Comparison of ENCODE assay signal across 27 cellular contexts in genomic region chr1:195903203-195903602, GRCh38.
"Had no signal": no experiment of that assay in that cellular context is flagged by ENCODE, and none has a peak within 500 bp of the region (broad histone marks: within the 10 kb centered on the region; RNA-seq: fewer than 3 reads in every experiment).

No MANE protein-coding gene starts in this region.

- H3K27ac ChIP-seq: neural progenitor cell, ovary, parathyroid adenoma, psoas muscle, skin epidermis, spleen, stomach, thoracic aorta, thyroid gland, tibial nerve, upper lobe of left lung, vagina had no signal

- H3K4me2 ChIP-seq: neural progenitor cell, smooth muscle cell had no signal

- H3K9me3 ChIP-seq: ovary, psoas muscle, spleen, stomach, thoracic aorta, thyroid gland, tibial nerve, upper lobe of left lung, vagina had no signal

- H3K4me1 ChIP-seq: neural progenitor cell, parathyroid adenoma, psoas muscle, spleen, stomach, thyroid gland, tibial nerve, upper lobe of left lung, vagina had no signal

- H2AFZ ChIP-seq: neural progenitor cell, parathyroid adenoma had no signal

- FAIRE-seq: urothelium cell line had no signal

- ATAC-seq: natural killer cell; psoas muscle; right cardiac atrium; sciatic nerve; stimulated activated memory B cell treated with anti-CD40 and anti-IgM and Interleukin-4, amounts not matched to agents 10 μg/mL and 1 μg/mL and 100 μg/mL, for 72 hours had no signal

- H3K4me3 ChIP-seq: neural progenitor cell, ovary, psoas muscle, skin epidermis, smooth muscle cell, spleen, stomach, thoracic aorta, thyroid gland, tibial nerve, upper lobe of left lung, vagina had no signal

- H3K27me3 ChIP-seq: neural progenitor cell, ovary, spleen, stomach, thyroid gland, tibial nerve, upper lobe of left lung, vagina had no signal

- H3K9ac ChIP-seq: neural progenitor cell, parathyroid adenoma had no signal

- H3K79me2 ChIP-seq: parathyroid adenoma had no signal

- H3K36me3 ChIP-seq: neural progenitor cell, ovary, spleen, stomach, thoracic aorta, thyroid gland, tibial nerve, upper lobe of left lung, vagina had no signal

- DNase-seq: natural killer cell; occipital lobe; ovary; posterior cingulate gyrus; psoas muscle; right cardiac atrium; spleen; stimulated activated CD4-positive, alpha-beta T cell treated with anti-CD3 and anti-CD28 coated beads, Interleukin-12 subunit alpha, Interleukin-12 subunit beta, amount 100 ng/mL, for 4 hours; stimulated activated CD4-positive, alpha-beta T cell treated with anti-CD3 and anti-CD28 coated beads, Interleukin-1b, Interleukin-23, amount 100 ng/mL, for 48 hours; stimulated activated CD4-positive, alpha-beta T cell treated with anti-CD3 and anti-CD28 coated beads, Interleukin-4, amount 100 ng/mL, for 1 hour; stimulated activated CD4-positive, alpha-beta T cell treated with anti-CD3 and anti-CD28 coated beads, Interleukin-4, amount 100 ng/mL, for 4 hours; stimulated activated CD8-positive, alpha-beta memory T cell treated with anti-CD3 and anti-CD28 coated beads, Interleukin-4, amount 100 ng/mL, for 48 hours; stimulated activated naive CD4-positive, alpha-beta T cell; stomach; thyroid gland; trophoblast cell; upper lobe of left lung had no signal
